ENCODE assay signal across 29 cellular contexts in genomic region chr3:34544136-34544535, GRCh38.
"Had no signal": no experiment of that assay in that cellular context is flagged by ENCODE, and none has a peak within 500 bp of the region (broad histone marks: within the 10 kb centered on the region; RNA-seq: fewer than 3 reads in every experiment).

No MANE protein-coding gene starts in this region.

- DNase-seq: naive B cell; naive thymus-derived CD8-positive, alpha-beta T cell; nephron progenitor cell; nucleus accumbens; pancreas; posterior cingulate gyrus; psoas muscle; right cardiac atrium; spleen; stimulated activated CD4-positive, alpha-beta T cell treated with anti-CD3 and anti-CD28 coated beads, Interleukin-12 subunit alpha, Interleukin-12 subunit beta, amount 100 ng/mL, for 4 hours; stimulated activated CD4-positive, alpha-beta T cell treated with anti-CD3 and anti-CD28 coated beads, Interleukin-1b, Interleukin-23, amount 100 ng/mL, for 48 hours; stimulated activated CD4-positive, alpha-beta T cell treated with anti-CD3 and anti-CD28 coated beads, Interleukin-4, amount 100 ng/mL, for 1 hour; stimulated activated CD4-positive, alpha-beta T cell treated with anti-CD3 and anti-CD28 coated beads, Interleukin-4, amount 100 ng/mL, for 4 hours; stimulated activated CD8-positive, alpha-beta memory T cell treated with anti-CD3 and anti-CD28 coated beads, Interleukin-4, amount 100 ng/mL, for 48 hours; stimulated activated naive CD4-positive, alpha-beta T cell; stimulated activated naive CD8-positive, alpha-beta T cell treated with anti-CD3 and anti-CD28 coated beads, Interleukin-15, amount 100 ng/mL, for 72 hours; stimulated activated naive CD8-positive, alpha-beta T cell treated with anti-CD3 and anti-CD28 coated beads, Interleukin-15, Interleukin-2, amounts not matched to agents 100 U/mL and 50 U/mL, for 24 hours; tibial artery; transverse colon; upper lobe of right lung; uterus had no signal

- H3K4me3 ChIP-seq: pancreas, psoas muscle, skin epidermis, smooth muscle cell, spleen, suprapubic skin, testis, tibial artery, transverse colon, upper lobe of right lung, uterus had no signal

- H3K9me3 ChIP-seq: neutrophil, pancreas, psoas muscle, spleen, suprapubic skin, testis, tibial artery, transverse colon, upper lobe of right lung, uterus had no signal

- H3K4me2 ChIP-seq: smooth muscle cell had no signal

- H3K27me3 ChIP-seq: neutrophil, pancreas, spleen, suprapubic skin, testis, tibial artery, transverse colon, upper lobe of right lung, uterus had no signal

- H3K4me1 ChIP-seq: pancreas, psoas muscle, spleen, suprapubic skin, testis, tibial artery, transverse colon, upper lobe of right lung, uterus had no signal

- H3K27ac ChIP-seq: neutrophil, pancreas, psoas muscle, skin epidermis, spleen, suprapubic skin, testis, tibial artery, transverse colon, upper lobe of right lung, uterus had no signal

- ATAC-seq: naive thymus-derived CD8-positive, alpha-beta T cell; natural killer cell treated with Interleukin-12 subunit alpha and Interleukin-12 subunit beta and Interleukin-15 and Interleukin-18, amount 100 ng/mL, for 72 hours; pancreas; psoas muscle; right cardiac atrium; sciatic nerve; stimulated activated memory B cell treated with anti-CD40 and anti-IgM and Interleukin-4, amounts not matched to agents 10 μg/mL and 1 μg/mL and 100 μg/mL, for 72 hours; stimulated activated naive CD8-positive, alpha-beta T cell treated with anti-CD3 and anti-CD28 coated beads, Interleukin-15, amount 100 ng/mL, for 72 hours; stimulated activated naive CD8-positive, alpha-beta T cell treated with anti-CD3 and anti-CD28 coated beads, Interleukin-15, Interleukin-2, amounts not matched to agents 100 U/mL and 50 U/mL, for 24 hours; upper lobe of right lung had no signal

- H3K36me3 ChIP-seq: neutrophil, pancreas, spleen, suprapubic skin, tibial artery, transverse colon, upper lobe of right lung, uterus had no signal
